Comparison of ENCODE assay signal across 13 cellular contexts in the genomic region with DNA sequence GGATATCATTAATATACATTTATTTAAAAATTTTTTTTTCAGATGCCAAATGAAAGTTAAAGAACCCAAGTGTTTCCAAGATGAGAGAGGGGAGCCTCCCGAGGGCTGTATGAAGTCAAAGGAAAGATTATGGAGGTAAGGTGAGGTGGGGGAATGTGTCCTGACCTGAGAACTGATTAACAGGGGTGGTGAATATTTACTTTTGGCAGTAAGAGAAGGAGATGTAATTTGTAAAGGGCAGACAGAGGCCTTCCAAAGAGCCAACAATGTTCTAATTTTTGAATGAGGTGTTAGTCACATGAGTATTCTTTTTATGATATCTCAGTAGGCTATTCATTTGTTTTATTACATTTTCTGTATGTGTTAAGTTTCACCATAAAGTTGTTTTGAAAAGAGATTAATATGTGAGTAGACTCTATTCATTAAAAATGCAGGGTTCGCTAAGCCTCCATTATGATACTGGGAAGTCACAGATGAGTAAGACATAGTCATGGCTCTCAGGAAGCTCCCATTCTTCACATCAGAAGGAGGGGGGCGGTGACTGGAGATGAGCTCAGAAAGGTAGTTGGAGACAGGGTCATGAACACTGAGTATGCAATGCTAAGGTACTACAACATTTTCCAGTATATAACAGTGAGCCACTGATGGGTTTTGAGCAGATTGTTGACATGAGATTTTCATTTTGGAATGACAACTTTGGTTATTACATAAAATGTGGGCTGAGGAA.
DNase-seq lines count a peak whose midpoint lies in the region; ATAC-seq and TF ChIP-seq lines count a peak whose summit lies in the region.
"Had no signal": no experiment of that assay in that cellular context is flagged by ENCODE, and none has a peak within 500 bp of the region (broad histone marks: within the 10 kb centered on the region; RNA-seq: fewer than 3 reads in every experiment).

No MANE protein-coding gene starts in this region.

- BruUV-seq in MCF 10A (replicated peaks; lab: Mats Ljungman, UMichigan), result no TSS peak

- TF ChIP-seq CTCF in MCF 10A (IDR thresholded peaks at IDR 0.05; ENCODE audit: unreplicated experiment) (no peak), breast epithelium (IDR thresholded peaks at IDR 0.05) (no peak), chondrocyte (IDR thresholded peaks at IDR 0.05) (no peak)

- H3K27ac Mint-ChIP-seq in MCF 10A (ENCODE audit: low read depth, unreplicated experiment), result no peak overlapping the region
- no peak overlapping the region for H3K27ac Mint-ChIP-seq in chondrocyte (ENCODE audit: unreplicated experiment)

- H3K4me1 ChIP-seq in breast epithelium, result no peaks in the 10 kb centered on the region

- no peaks in the 10 kb centered on the region for H3K36me3 ChIP-seq in breast epithelium

- H3K4me1 Mint-ChIP-seq in MCF 10A (ENCODE audit: insufficient read depth, unreplicated experiment), result peaks cover 14% of the 10 kb centered on the region
- peaks cover 2% of the 10 kb centered on the region for H3K4me1 Mint-ChIP-seq in chondrocyte (ENCODE audit: low read depth)
- H3K4me1 Mint-ChIP-seq: neural crest cell had no signal

- H3K36me3 Mint-ChIP-seq in MCF 10A (ENCODE audit: insufficient read depth, unreplicated experiment) (no peaks in the 10 kb centered on the region), chondrocyte (ENCODE audit: low read depth) (no peaks in the 10 kb centered on the region)

- no peak for ATAC-seq in HG02852 (IDR thresholded peaks at IDR 0.05; ENCODE audit: unreplicated experiment)

- peaks cover 0 to 5% of the 10 kb centered on the region in 2 donors for H3K9me3 ChIP-seq in breast epithelium

- H3K27me3 Mint-ChIP-seq in MCF 10A (ENCODE audit: insufficient read depth, unreplicated experiment) (no peaks in the 10 kb centered on the region), chondrocyte (ENCODE audit: low read depth) (no peaks in the 10 kb centered on the region)

- H3K27ac ChIP-seq in breast epithelium (no peak overlapping the region), epithelial cell of prostate (peak overlapping the region; percentile 95)

- DNase-seq in MCF 10A (ENCODE audit: unreplicated experiment), result peak; percentile 59
- no peak for DNase-seq in breast epithelium (ENCODE audit: low spot score in 2 of 2)
- peak; percentile 44 for DNase-seq in RKO (ENCODE audit: low spot score)
- peak; percentile 87 for DNase-seq in epithelial cell of prostate (ENCODE audit: low read depth, low spot score)
- DNase-seq in renal cortical epithelial cell (ENCODE audit: low read depth), result peak; percentile 80
- no peak for DNase-seq in chondrocyte (ENCODE audit: low spot score)
- DNase-seq in HEK293T (ENCODE audit: extremely low spot score), result no peak
- DNase-seq: activated gamma-delta T cell, NCI-H2081 treated with DMSO at 0.1 percent for 48 hours, NCI-H774, SHP77 treated with DMSO at 0.1 percent for 48 hours had no signal

- CTCF ChIA-PET in MCF 10A (lab: Yijun Ruan, JAX), result interaction anchor here (0.6 to 0.9 kb wide), 2 partner anchors 28 to 121 kb away, joined by 3 read pairs; no protein-coding TSS in a partner anchor
- CTCF ChIA-PET in HEK293T (lab: Yijun Ruan, JAX), result no interaction called here

- no peaks in the 10 kb centered on the region for H3K27me3 ChIP-seq in breast epithelium

- H3K9me3 Mint-ChIP-seq in MCF 10A (ENCODE audit: unreplicated experiment) (peaks cover 3% of the 10 kb centered on the region), chondrocyte (ENCODE audit: low read depth) (peaks cover 4% of the 10 kb centered on the region)
- H3K9me3 Mint-ChIP-seq: neural crest cell had no signal

- H3K4me3 ChIP-seq in breast epithelium, result no peak overlapping the region

- POLR2A ChIA-PET in MCF 10A (lab: Yijun Ruan, JAX) (interaction anchor here (0.6 kb wide), 1 partner anchor 9 kb away, joined by 3 read pairs; no protein-coding TSS in a partner anchor), HEK293T (lab: Yijun Ruan, JAX) (no interaction called here)

- H3K4me3 Mint-ChIP-seq in MCF 10A (ENCODE audit: unreplicated experiment) (no peak overlapping the region), chondrocyte (ENCODE audit: unreplicated experiment) (no peak overlapping the region)
- H3K4me3 Mint-ChIP-seq: neural crest cell had no signal

- no peak for TF ChIP-seq POLR2A in breast epithelium (IDR thresholded peaks at IDR 0.05)

- intact Hi-C loops in MCF 10A (cut with micrococcal nuclease), result no loop called here
- intact Hi-C loops in breast epithelium (cut with DNase I; ENCODE audit: low total_unique reads), result no loop called here

TF ChIP-seq in HEK293T, 16 proteins besides CTCF, POLR2A, EP300 and RAD21:
- TF ChIP-seq L3MBTL2 (conservative IDR thresholded peaks at IDR 0.05) (no peak), ZNF384 (IDR thresholded peaks at IDR 0.05) (no peak), ELF4 (IDR thresholded peaks at IDR 0.05) (no peak), LEF1 (IDR thresholded peaks at IDR 0.05; ENCODE audit: borderline replicate concordance) (no peak), TARDBP (IDR thresholded peaks at IDR 0.05) (no peak), CTBP1 (IDR thresholded peaks at IDR 0.05; ENCODE audit: borderline replicate concordance) (no peak), FOXM1 (IDR thresholded peaks at IDR 0.05; ENCODE audit: borderline replicate concordance) (no peak), SP1 (IDR thresholded peaks at IDR 0.05) (no peak), SUZ12 (IDR thresholded peaks at IDR 0.05) (no peak)
- TF ChIP-seq, protein P1, sequence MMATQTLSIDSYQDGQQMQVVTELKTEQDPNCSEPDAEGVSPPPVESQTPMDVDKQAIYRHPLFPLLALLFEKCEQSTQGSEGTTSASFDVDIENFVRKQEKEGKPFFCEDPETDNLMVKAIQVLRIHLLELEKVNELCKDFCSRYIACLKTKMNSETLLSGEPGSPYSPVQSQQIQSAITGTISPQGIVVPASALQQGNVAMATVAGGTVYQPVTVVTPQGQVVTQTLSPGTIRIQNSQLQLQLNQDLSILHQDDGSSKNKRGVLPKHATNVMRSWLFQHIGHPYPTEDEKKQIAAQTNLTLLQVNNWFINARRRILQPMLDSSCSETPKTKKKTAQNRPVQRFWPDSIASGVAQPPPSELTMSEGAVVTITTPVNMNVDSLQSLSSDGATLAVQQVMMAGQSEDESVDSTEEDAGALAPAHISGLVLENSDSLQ (IDR thresholded peaks at IDR 0.05), result no peak

Comparison
In these comparisons a context has a peak if more than half of its experiments do, and no peak if none do; other contexts are left out.
1. DNase-seq: peak in MCF 10A (single experiment), RKO (single experiment), epithelial cell of prostate (single experiment) and renal cortical epithelial cell (single experiment); none in breast epithelium (0 of 2), chondrocyte (single experiment) and HEK293T (single experiment).